Comparison of ENCODE assay signal across 13 cellular contexts in genomic region chr12:2961705-2962104, GRCh38. TPM values are rescaled to one million over a fixed set of nuclear protein-coding genes. Genes with fewer than 3 reads are reported as not detected.
DNase-seq lines count a peak whose midpoint lies in the region; ATAC-seq and TF ChIP-seq lines count a peak whose summit lies in the region.
"Had no signal": no experiment of that assay in that cellular context is flagged by ENCODE, and none has a peak within 500 bp of the region (broad histone marks: within the 10 kb centered on the region; RNA-seq: fewer than 3 reads in every experiment).

No MANE protein-coding gene starts in this region.

- H3K9me3 ChIP-seq in iPS-18c (ENCODE audit: control insufficient read depth, insufficient read depth, low read length) (no peaks in the 10 kb centered on the region), skeletal muscle tissue (ENCODE audit: control insufficient read depth in 3 of 3, low read length in 3 of 3) (no peaks in the 10 kb centered on the region), sigmoid colon (no peaks in the 10 kb centered on the region)
- H3K9me3 ChIP-seq: suprapubic skin had no signal

- ATAC-seq in WTC11 = no peak
- ATAC-seq in GM18517 (IDR thresholded peaks at IDR 0.05; ENCODE audit: unreplicated experiment) = no peak
- ATAC-seq in HG02870 (IDR thresholded peaks at IDR 0.05; ENCODE audit: unreplicated experiment) = no peak

- no peaks in the 10 kb centered on the region; the same call in 1 of the 2 replicates for H3K27me3 Mint-ChIP-seq in WTC11 (ENCODE audit: low read depth)

- H3K4me3 ChIP-seq in iPS-18c (ENCODE audit: insufficient read depth, low read depth, low read length) (0 out of 2 replicates have a peak overlapping the region, but pooled peaks have one; percentile 83), skeletal muscle tissue (ENCODE audit: low read length in 3 of 3) (peak overlapping the region; percentile 73 to 87 (median 84)), sigmoid colon (no peak overlapping the region)

- peaks cover 65% of the 10 kb centered on the region for H3K4me1 Mint-ChIP-seq in WTC11

- no peaks in the 10 kb centered on the region for H3K27me3 ChIP-seq in skeletal muscle tissue (ENCODE audit: control insufficient read depth in 3 of 3, insufficient read depth in 3 of 3, low read length in 3 of 3)
- no peaks in the 10 kb centered on the region for H3K27me3 ChIP-seq in sigmoid colon

- no peak for TF ChIP-seq POLR2A in sigmoid colon (IDR thresholded peaks at IDR 0.05)

- TF ChIP-seq CTCF in WTC11 (IDR thresholded peaks at IDR 0.05) (no peak), sigmoid colon (IDR thresholded peaks at IDR 0.05) (no peak)

- peak overlapping the region; percentile 84 for H3K4me3 Mint-ChIP-seq in WTC11

- no peaks in the 10 kb centered on the region for H3K9me3 Mint-ChIP-seq in WTC11

- H3K9ac ChIP-seq in skeletal muscle tissue (ENCODE audit: low read depth in 1 of 3, low read length in 3 of 3) = peak overlapping the region; percentile 86 to 96 (median 92)

- H3K36me3 ChIP-seq in skeletal muscle tissue (ENCODE audit: control insufficient read depth in 3 of 3, insufficient read depth in 3 of 3, low read length in 3 of 3) = peaks cover 0 to 6% (median 6%) of the 10 kb centered on the region in 3 donors
- no peaks in the 10 kb centered on the region for H3K36me3 ChIP-seq in sigmoid colon
- H3K36me3 ChIP-seq: suprapubic skin had no signal

- WGBS in sigmoid colon, 2 donors = 82 to 86% methylated on average over 5 of the region's 5 CpGs

- intact Hi-C loops in sigmoid colon (cut with DNase I) = loop anchor here (5.0 kb wide), 1 partner anchor 71 kb away; no protein-coding TSS in a partner anchor

- H3K27ac Mint-ChIP-seq in WTC11 = peak overlapping the region; percentile 61; the same call in 1 of the 2 replicates
- H3K27ac Mint-ChIP-seq: CD4-positive, CD25-positive, alpha-beta regulatory T cell had no signal

- TF ChIP-seq EP300 in sigmoid colon (IDR thresholded peaks at IDR 0.05) = no peak

- peaks cover 10% of the 10 kb centered on the region for H3K36me3 Mint-ChIP-seq in WTC11
- H3K36me3 Mint-ChIP-seq: CD4-positive, CD25-positive, alpha-beta regulatory T cell had no signal

- CTCF ChIA-PET in HEK293T (lab: Yijun Ruan, JAX) = no interaction called here
- CTCF ChIA-PET in WTC11 (lab: Charles Lee) = interaction anchor here (0.9 to 1.8 kb wide), 9 partner anchors 17 to 279 kb away, joined by 3 to 12 read pairs (median 4); no protein-coding TSS in a partner anchor

- peaks cover 41 to 49% (median 45%) of the 10 kb centered on the region in 3 donors for H3K4me1 ChIP-seq in skeletal muscle tissue (ENCODE audit: control insufficient read depth in 3 of 3, insufficient read depth in 3 of 3, low read length in 3 of 3)
- H3K4me1 ChIP-seq in sigmoid colon = peaks cover 0 to 28% (median 24%) of the 10 kb centered on the region in 4 donors

- POLR2A ChIA-PET in HEK293T (lab: Yijun Ruan, JAX) (no interaction called here), WTC11 (lab: Charles Lee) (no interaction called here)

- H3K27ac ChIP-seq in skeletal muscle tissue (ENCODE audit: low read depth, low read length) (peak overlapping the region; percentile 95), sigmoid colon (no peak overlapping the region)
- H3K27ac ChIP-seq: suprapubic skin had no signal

- DNase-seq in HEK293T (ENCODE audit: extremely low spot score) = no peak
- no peak for DNase-seq in WTC11 (ENCODE audit: low spot score)
- no peak for DNase-seq in sigmoid colon
- DNase-seq: activated gamma-delta T cell treated with Interleukin-2 at 50 U/mL for 16 hours; CD4-positive, CD25-positive, alpha-beta regulatory T cell; NCI-H1092; NCI-H2227 treated with DMSO at 0.1 percent for 48 hours had no signal

TF ChIP-seq in HEK293T, 16 proteins besides CTCF, POLR2A, EP300 and RAD21:
- TF ChIP-seq, protein P1, sequence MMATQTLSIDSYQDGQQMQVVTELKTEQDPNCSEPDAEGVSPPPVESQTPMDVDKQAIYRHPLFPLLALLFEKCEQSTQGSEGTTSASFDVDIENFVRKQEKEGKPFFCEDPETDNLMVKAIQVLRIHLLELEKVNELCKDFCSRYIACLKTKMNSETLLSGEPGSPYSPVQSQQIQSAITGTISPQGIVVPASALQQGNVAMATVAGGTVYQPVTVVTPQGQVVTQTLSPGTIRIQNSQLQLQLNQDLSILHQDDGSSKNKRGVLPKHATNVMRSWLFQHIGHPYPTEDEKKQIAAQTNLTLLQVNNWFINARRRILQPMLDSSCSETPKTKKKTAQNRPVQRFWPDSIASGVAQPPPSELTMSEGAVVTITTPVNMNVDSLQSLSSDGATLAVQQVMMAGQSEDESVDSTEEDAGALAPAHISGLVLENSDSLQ (IDR thresholded peaks at IDR 0.05) = 0 out of 2 replicates have a peak, but pooled peaks have one; percentile 3
- no peak for TF ChIP-seq CTBP1 (IDR thresholded peaks at IDR 0.05; ENCODE audit: borderline replicate concordance)

TF ChIP-seq in WTC11, 78 proteins besides CTCF, POLR2A, EP300 and RAD21:
- TF ChIP-seq ATF1 (CRISPR knock-in tag; IDR thresholded peaks at IDR 0.05) (no peak), MAX (CRISPR knock-in tag; IDR thresholded peaks at IDR 0.05) (no peak), FOXP1 (CRISPR knock-in tag; IDR thresholded peaks at IDR 0.05; ENCODE audit: borderline replicate concordance) (no peak), TCF7 (CRISPR knock-in tag; IDR thresholded peaks at IDR 0.05; ENCODE audit: low read depth) (no peak), OVOL2 (CRISPR knock-in tag; IDR thresholded peaks at IDR 0.05; ENCODE audit: borderline replicate concordance) (no peak), SOX15 (CRISPR knock-in tag; IDR thresholded peaks at IDR 0.05) (no peak), E2F4 (CRISPR knock-in tag; IDR thresholded peaks at IDR 0.05; ENCODE audit: borderline replicate concordance, low read depth) (no peak), NFATC4 (CRISPR knock-in tag; IDR thresholded peaks at IDR 0.05) (no peak), NR1H2 (CRISPR knock-in tag; IDR thresholded peaks at IDR 0.05) (no peak), PRRX2 (CRISPR knock-in tag; IDR thresholded peaks at IDR 0.05) (no peak), SP1 (CRISPR knock-in tag; conservative IDR thresholded peaks at IDR 0.05) (no peak)
- TF ChIP-seq, protein P2, sequence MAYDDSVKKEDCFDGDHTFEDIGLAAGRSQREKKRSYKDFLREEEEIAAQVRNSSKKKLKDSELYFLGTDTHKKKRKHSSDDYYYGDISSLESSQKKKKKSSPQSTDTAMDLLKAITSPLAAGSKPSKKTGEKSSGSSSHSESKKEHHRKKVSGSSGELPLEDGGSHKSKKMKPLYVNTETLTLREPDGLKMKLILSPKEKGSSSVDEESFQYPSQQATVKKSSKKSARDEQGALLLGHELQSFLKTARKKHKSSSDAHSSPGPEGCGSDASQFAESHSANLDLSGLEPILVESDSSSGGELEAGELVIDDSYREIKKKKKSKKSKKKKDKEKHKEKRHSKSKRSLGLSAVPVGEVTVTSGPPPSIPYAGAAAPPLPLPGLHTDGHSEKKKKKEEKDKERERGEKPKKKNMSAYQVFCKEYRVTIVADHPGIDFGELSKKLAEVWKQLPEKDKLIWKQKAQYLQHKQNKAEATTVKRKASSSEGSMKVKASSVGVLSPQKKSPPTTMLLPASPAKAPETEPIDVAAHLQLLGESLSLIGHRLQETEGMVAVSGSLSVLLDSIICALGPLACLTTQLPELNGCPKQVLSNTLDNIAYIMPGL (CRISPR knock-in tag; IDR thresholded peaks at IDR 0.05) = no peak
- TF ChIP-seq, protein P3, sequence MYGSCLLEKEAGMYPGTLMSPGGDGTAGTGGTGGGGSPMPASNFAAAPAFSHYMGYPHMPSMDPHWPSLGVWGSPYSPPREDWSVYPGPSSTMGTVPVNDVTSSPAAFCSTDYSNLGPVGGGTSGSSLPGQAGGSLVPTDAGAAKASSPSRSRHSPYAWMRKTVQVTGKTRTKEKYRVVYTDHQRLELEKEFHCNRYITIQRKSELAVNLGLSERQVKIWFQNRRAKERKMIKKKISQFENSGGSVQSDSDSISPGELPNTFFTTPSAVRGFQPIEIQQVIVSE (CRISPR knock-in tag; IDR thresholded peaks at IDR 0.05; ENCODE audit: borderline replicate concordance) = no peak
- TF ChIP-seq, protein P4, sequence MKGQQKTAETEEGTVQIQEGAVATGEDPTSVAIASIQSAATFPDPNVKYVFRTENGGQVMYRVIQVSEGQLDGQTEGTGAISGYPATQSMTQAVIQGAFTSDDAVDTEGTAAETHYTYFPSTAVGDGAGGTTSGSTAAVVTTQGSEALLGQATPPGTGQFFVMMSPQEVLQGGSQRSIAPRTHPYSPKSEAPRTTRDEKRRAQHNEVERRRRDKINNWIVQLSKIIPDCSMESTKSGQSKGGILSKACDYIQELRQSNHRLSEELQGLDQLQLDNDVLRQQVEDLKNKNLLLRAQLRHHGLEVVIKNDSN (CRISPR knock-in tag; IDR thresholded peaks at IDR 0.05) = no peak

RNA-seq across cellular contexts. Expression of gene TEAD4, which starts 2.5 kb away (rescaled TPM):
- 75.8 to 96.8 TPM (median 78.2 TPM) in 3 replicates for total RNA-seq in WTC11 (2021)
- 30.3 TPM for total RNA-seq in skeletal muscle tissue
- total RNA-seq in sigmoid colon = 10 to 100 TPM in 1 of 4 donors, 1 to 10 TPM in 3; 2.9 to 31.2 (median 4.4) TPM
- 10 to 100 TPM in 1 of 3 donors, 1 to 10 TPM in 2; 1.6 to 16.3 (median 3.6) TPM for polyA plus RNA-seq in sigmoid colon
- total RNA-seq: CD4-positive, CD25-positive, alpha-beta regulatory T cell; mononuclear cell had no signal
- polyA plus RNA-seq: CD4-positive, CD25-positive, alpha-beta regulatory T cell had no signal

Comparison
In these comparisons a context has a peak if more than half of its experiments do, and no peak if none do; other contexts are left out.
1. H3K4me3 ChIP-seq: peak in iPS-18c (single experiment) and skeletal muscle tissue (3 of 3); none in sigmoid colon (0 of 4).